Comparison of ENCODE assay signal across 15 cellular contexts in the genomic region with DNA sequence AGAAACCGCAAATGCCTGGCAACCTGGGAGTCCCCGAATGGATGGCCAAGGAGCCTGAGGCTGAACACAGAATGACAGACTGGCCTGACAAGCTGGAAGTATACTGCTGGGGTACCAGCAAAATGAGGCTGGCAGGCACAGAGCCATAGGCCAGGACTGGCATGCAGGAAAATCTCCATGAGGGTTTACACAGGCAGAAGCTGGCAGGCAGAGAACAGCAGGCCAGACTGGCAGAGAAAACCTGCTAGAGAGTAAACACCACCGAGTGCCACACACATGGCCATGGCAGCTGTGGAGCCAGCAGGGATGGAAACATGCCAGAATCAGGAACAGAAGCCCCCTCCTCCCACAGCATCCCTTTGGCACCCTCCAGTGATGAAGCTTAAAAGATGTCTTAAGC.
DNase-seq lines count a peak whose midpoint lies in the region; FAIRE-seq and TF ChIP-seq lines count a peak whose summit lies in the region.
"Had no signal": no experiment of that assay in that cellular context is flagged by ENCODE, and none has a peak within 500 bp of the region (broad histone marks: within the 10 kb centered on the region; RNA-seq: fewer than 3 reads in every experiment).

No MANE protein-coding gene starts in this region.

- DNase-seq in D721Med (ENCODE audit: insufficient read length, low spot score) = no peak
- DNase-seq in NCI-H1105 treated with DMSO at 0.1 percent for 48 hours (lab: John Stamatoyannopoulos, UW) = peak; percentile 88
- peak; percentile 80 for DNase-seq in SHP77 treated with DMSO at 0.1 percent for 48 hours (lab: John Stamatoyannopoulos, UW)
- peak; percentile 6 for DNase-seq in medulla oblongata (ENCODE audit: extremely low spot score)
- DNase-seq in NCI-H187 (lab: John Stamatoyannopoulos, UW) = no peak
- no peak for DNase-seq in stimulated activated CD4-positive, alpha-beta T cell treated with anti-CD3 and anti-CD28 coated beads, Interleukin-2, amount 100 ng/mL, for 24 hours
- DNase-seq in T-helper 2 cell treated with Interferon-gamma antibody and Interleukin-4, amounts not matched to agents 5 μg/mL and 100 μg/mL, for 36 hours (ENCODE audit: low spot score) = no peak
- DNase-seq in endothelial cell (ENCODE audit: low spot score) = no peak
- DNase-seq: DMS79, endodermal cell, NCI-H2029 treated with DMSO at 0.1 percent for 48 hours, T-cell had no signal

- TF ChIP-seq CTCF in D721Med (IDR thresholded peaks at IDR 0.05; ENCODE audit: insufficient read depth, missing control alignments) (peak; percentile 32), endothelial cell (IDR thresholded peaks at IDR 0.05; ENCODE audit: unreplicated experiment) (no peak)

- H3K9me3 Mint-ChIP-seq in T-helper 2 cell treated with Interferon-gamma antibody and Interleukin-4, amounts not matched to agents 5 μg/mL and 100 μg/mL, for 36 hours = no peaks in the 10 kb centered on the region
- H3K9me3 Mint-ChIP-seq in endothelial cell (ENCODE audit: unreplicated experiment) = no peaks in the 10 kb centered on the region
- H3K9me3 Mint-ChIP-seq: activated naive CD4-positive, alpha-beta T cell treated with anti-CD3 and anti-CD28 coated beads, Interleukin-2, amount 50 U/mL, for 24 hours; endodermal cell; T-cell had no signal

- no peak for FAIRE-seq in D721Med (lab: Jason Lieb, UNC)
- FAIRE-seq: bronchial epithelial cell had no signal

- no peaks in the 10 kb centered on the region for H3K36me3 Mint-ChIP-seq in T-helper 2 cell treated with Interferon-gamma antibody and Interleukin-4, amounts not matched to agents 5 μg/mL and 100 μg/mL, for 36 hours (ENCODE audit: low read depth)
- H3K36me3 Mint-ChIP-seq in endothelial cell (ENCODE audit: low read depth, unreplicated experiment) = no peaks in the 10 kb centered on the region
- H3K36me3 Mint-ChIP-seq: activated naive CD4-positive, alpha-beta T cell treated with anti-CD3 and anti-CD28 coated beads, Interleukin-2, amount 50 U/mL, for 24 hours; T-cell had no signal

- no peak overlapping the region for H3K27ac Mint-ChIP-seq in T-helper 2 cell treated with Interferon-gamma antibody and Interleukin-4, amounts not matched to agents 5 μg/mL and 100 μg/mL, for 36 hours
- no peak overlapping the region for H3K27ac Mint-ChIP-seq in endothelial cell (ENCODE audit: unreplicated experiment)
- H3K27ac Mint-ChIP-seq: activated naive CD4-positive, alpha-beta T cell treated with anti-CD3 and anti-CD28 coated beads, Interleukin-2, amount 50 U/mL, for 24 hours; endodermal cell; IgD-negative memory B cell; T-cell had no signal

- no peaks in the 10 kb centered on the region for H3K4me1 Mint-ChIP-seq in T-helper 2 cell treated with Interferon-gamma antibody and Interleukin-4, amounts not matched to agents 5 μg/mL and 100 μg/mL, for 36 hours (ENCODE audit: low read depth)
- H3K4me1 Mint-ChIP-seq in endothelial cell (ENCODE audit: unreplicated experiment) = peaks cover 4% of the 10 kb centered on the region
- H3K4me1 Mint-ChIP-seq: activated naive CD4-positive, alpha-beta T cell treated with anti-CD3 and anti-CD28 coated beads, Interleukin-2, amount 50 U/mL, for 24 hours; endodermal cell; IgD-negative memory B cell had no signal

- H3K4me3 Mint-ChIP-seq in T-helper 2 cell treated with Interferon-gamma antibody and Interleukin-4, amounts not matched to agents 5 μg/mL and 100 μg/mL, for 36 hours = no peak overlapping the region
- H3K4me3 Mint-ChIP-seq in endothelial cell (ENCODE audit: unreplicated experiment) = no peak overlapping the region
- H3K4me3 Mint-ChIP-seq: activated naive CD4-positive, alpha-beta T cell treated with anti-CD3 and anti-CD28 coated beads, Interleukin-2, amount 50 U/mL, for 24 hours; endodermal cell; IgD-negative memory B cell; T-cell had no signal

- H3K27me3 Mint-ChIP-seq in T-helper 2 cell treated with Interferon-gamma antibody and Interleukin-4, amounts not matched to agents 5 μg/mL and 100 μg/mL, for 36 hours (ENCODE audit: low read depth) = no peaks in the 10 kb centered on the region
- no peaks in the 10 kb centered on the region for H3K27me3 Mint-ChIP-seq in endothelial cell (ENCODE audit: unreplicated experiment)
- H3K27me3 Mint-ChIP-seq: IgD-negative memory B cell, T-cell had no signal

Comparison
In these comparisons a context has a peak if more than half of its experiments do, and no peak if none do; other contexts are left out.
1. DNase-seq: peak in NCI-H1105 treated with DMSO at 0.1 percent for 48 hours (single experiment), SHP77 treated with DMSO at 0.1 percent for 48 hours (single experiment) and medulla oblongata (single experiment); none in D721Med (single experiment), NCI-H187 (0 of 2), stimulated activated CD4-positive, alpha-beta T cell treated with anti-CD3 and anti-CD28 coated beads, Interleukin-2, amount 100 ng/mL, for 24 hours (0 of 2), T-helper 2 cell treated with Interferon-gamma antibody and Interleukin-4, amounts not matched to agents 5 μg/mL and 100 μg/mL, for 36 hours (single experiment) and endothelial cell (single experiment).